In the genomic region with DNA sequence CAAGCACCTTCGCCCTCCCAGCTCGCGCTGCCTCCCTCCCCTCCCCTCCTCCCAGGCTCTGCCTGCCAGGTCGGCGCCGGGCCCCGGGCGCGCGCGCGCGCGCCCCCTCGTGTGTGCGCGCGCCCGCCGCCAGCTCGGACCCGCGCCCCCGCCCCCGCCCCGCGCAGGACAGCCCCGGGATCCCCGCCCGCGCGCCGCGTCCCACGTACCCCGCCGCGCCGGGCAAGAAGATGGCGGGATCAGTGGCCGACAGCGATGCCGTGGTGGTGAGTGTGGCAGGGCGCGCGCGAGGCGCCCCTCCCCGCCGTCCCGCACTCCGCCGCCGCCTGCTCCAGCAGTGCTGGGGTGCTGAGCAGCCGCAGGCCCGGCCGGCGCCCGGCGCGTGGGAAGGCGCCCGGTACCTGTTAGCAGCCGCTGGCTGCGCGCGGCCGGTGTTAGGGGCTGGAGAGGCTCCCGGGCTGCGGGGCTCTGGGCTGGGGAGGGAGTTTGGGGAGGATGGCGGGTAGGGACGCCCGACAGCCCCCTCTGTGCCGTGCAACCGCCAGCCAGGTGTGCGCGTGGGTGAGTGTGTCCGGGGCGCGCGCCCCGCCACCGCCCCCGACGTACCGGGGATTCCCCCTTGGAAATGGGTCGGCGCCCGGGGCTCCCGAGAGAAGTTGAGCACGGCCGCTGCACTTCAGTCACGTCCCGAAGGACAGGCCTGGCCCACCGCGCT, we compare ENCODE assay signal across 8 cellular contexts. TPM values are rescaled to one million over a fixed set of nuclear protein-coding genes. Genes with fewer than 3 reads are reported as not detected.
DNase-seq lines count a peak whose midpoint lies in the region; ATAC-seq and TF ChIP-seq lines count a peak whose summit lies in the region.

No MANE protein-coding gene starts in this region.

- H3K9me3 ChIP-seq in BE2C (no peaks in the 10 kb centered on the region), SJCRH30 (replicated peaks) (no peaks in the 10 kb centered on the region), osteoblast (ENCODE audit: low read depth, low read length) (no peaks in the 10 kb centered on the region), upper lobe of right lung (no peaks in the 10 kb centered on the region)

- H3K36me3 ChIP-seq in BE2C (no peaks in the 10 kb centered on the region), SJCRH30 (peaks cover 4% of the 10 kb centered on the region; the same call in 1 of the 2 replicates), osteoblast (ENCODE audit: insufficient read depth, low read length) (no peaks in the 10 kb centered on the region), upper lobe of right lung (peaks cover 30% of the 10 kb centered on the region)

- H3K4me2 ChIP-seq in osteoblast (ENCODE audit: insufficient read depth, low read length): peak overlapping the region; percentile 74

- H3K27me3 ChIP-seq in BE2C (no peaks in the 10 kb centered on the region), SJCRH30 (no peaks in the 10 kb centered on the region), osteoblast (ENCODE audit: insufficient read depth, low read length) (peaks cover 3% of the 10 kb centered on the region), upper lobe of right lung (no peaks in the 10 kb centered on the region)

- peak; percentile 70 for ATAC-seq in GM19023 (IDR thresholded peaks at IDR 0.05; ENCODE audit: unreplicated experiment)
- peak; percentile 63 for ATAC-seq in HG03280 (IDR thresholded peaks at IDR 0.05; ENCODE audit: unreplicated experiment)
- peak; percentile 76 for ATAC-seq in upper lobe of right lung

- H3K4me1 ChIP-seq in BE2C (no peaks in the 10 kb centered on the region), SJCRH30 (peaks cover 6% of the 10 kb centered on the region; the same call in 1 of the 2 replicates), osteoblast (ENCODE audit: insufficient read depth, low read length) (peaks cover 6% of the 10 kb centered on the region), upper lobe of right lung (peaks cover 13% of the 10 kb centered on the region)

- H3K27me3 Mint-ChIP-seq in activated naive CD8-positive, alpha-beta T cell: no peaks in the 10 kb centered on the region

- no peaks in the 10 kb centered on the region for H4K20me1 ChIP-seq in osteoblast (ENCODE audit: insufficient read depth, low read length)

- peaks cover 7% of the 10 kb centered on the region for H3K4me1 Mint-ChIP-seq in activated naive CD8-positive, alpha-beta T cell (ENCODE audit: low read depth)

- no peak overlapping the region for H3K27ac Mint-ChIP-seq in activated naive CD8-positive, alpha-beta T cell

- TF ChIP-seq CTCF in BE2C (IDR thresholded peaks at IDR 0.05; ENCODE audit: low read depth, low read length) (no peak), osteoblast (IDR thresholded peaks at IDR 0.05; ENCODE audit: extremely low read depth, low read depth, low read length) (no peak), upper lobe of right lung (IDR thresholded peaks at IDR 0.05) (no peak)

- no peaks in the 10 kb centered on the region for H3K9me3 Mint-ChIP-seq in activated naive CD8-positive, alpha-beta T cell (ENCODE audit: low read depth)

- peak overlapping the region; percentile 86 for H3K4me3 Mint-ChIP-seq in activated naive CD8-positive, alpha-beta T cell

- H3K27ac ChIP-seq in SJCRH30 (peak overlapping the region; percentile 42; the same call in 1 of the 2 replicates), osteoblast (ENCODE audit: low read depth, low read length) (no peak overlapping the region), upper lobe of right lung (peak overlapping the region; percentile 94)

- peak overlapping the region; percentile 66 for H3K4me3 ChIP-seq in BE2C (ENCODE audit: low read depth, low read length)
- peak overlapping the region; percentile 91 for H3K4me3 ChIP-seq in SJCRH30
- H3K4me3 ChIP-seq in osteoblast (ENCODE audit: insufficient read depth, low read length): peak overlapping the region; percentile 72
- peak overlapping the region; percentile 61 for H3K4me3 ChIP-seq in upper lobe of right lung

- intact Hi-C loops in head of caudate nucleus (cut with DNase I): loop anchor here (5.0 to 10.0 kb wide), 2 partner anchors 68 to 320 kb away; a partner anchor contains a TSS
- intact Hi-C loops in upper lobe of right lung (cut with DNase I): no loop called here

- peak overlapping the region; percentile 64 for H2AFZ ChIP-seq in osteoblast (ENCODE audit: low read length)

- DNase-seq in BE2C (peak; percentile 63), SJCRH30 (peak; percentile 61 to 69), head of caudate nucleus (peak in 41 of 42 donors; percentile 23 to 87 (median 72)), osteoblast (ENCODE audit: insufficient read length, low spot score, missing footprints) (peak; percentile 95), upper lobe of right lung (peak; percentile 81)

- no peaks in the 10 kb centered on the region for H3K36me3 Mint-ChIP-seq in activated naive CD8-positive, alpha-beta T cell

- no peaks in the 10 kb centered on the region for H3K79me2 ChIP-seq in osteoblast (ENCODE audit: insufficient read depth, low read length)

RNA-seq across cellular contexts. Expression of a gene that starts 0.5 kb away (rescaled TPM):
- polyA plus RNA-seq in BE2C (2012; ENCODE audit: insufficient read depth, insufficient read length, low read depth): 9.6 TPM
- 11.3 and 14.9 TPM in 2 replicates for total RNA-seq in SJCRH30 (2014; rRNA removed; shearing (Covaris generic))
- total RNA-seq in osteoblast: 3.6 and 3.8 TPM in 2 replicates
- total RNA-seq in upper lobe of right lung: 43.2 TPM
